ENCODE assay signal across 8 cellular contexts in genomic region chr17:14205992-14206461, GRCh38. TPM values are rescaled to one million over a fixed set of nuclear protein-coding genes. Genes with fewer than 3 reads are reported as not detected.
DNase-seq lines count a peak whose midpoint lies in the region; ATAC-seq and TF ChIP-seq lines count a peak whose summit lies in the region.

No MANE protein-coding gene starts in this region.

- H3K27ac Mint-ChIP-seq in activated naive CD8-positive, alpha-beta T cell: peak overlapping the region; percentile 91
- peak overlapping the region; percentile 89 to 93 for H3K27ac Mint-ChIP-seq in natural killer cell treated with Interleukin-12 subunit alpha and Interleukin-12 subunit beta and Interleukin-15 and Interleukin-18, amount 100 ng/mL, for 72 hours

- no peaks in the 10 kb centered on the region for H3K27me3 ChIP-seq in RWPE2 (ENCODE audit: insufficient read depth, poor library complexity, severe bottlenecking)

- peak overlapping the region; percentile 80 for H3K4me3 Mint-ChIP-seq in activated naive CD8-positive, alpha-beta T cell
- H3K4me3 Mint-ChIP-seq in natural killer cell treated with Interleukin-12 subunit alpha and Interleukin-12 subunit beta and Interleukin-15 and Interleukin-18, amount 100 ng/mL, for 72 hours: peak overlapping the region; percentile 86

- no peak overlapping the region for H3K27ac ChIP-seq in RWPE2 (ENCODE audit: poor library complexity, severe bottlenecking)

- no peaks in the 10 kb centered on the region for H3K9me3 Mint-ChIP-seq in activated naive CD8-positive, alpha-beta T cell (ENCODE audit: low read depth)
- no peaks in the 10 kb centered on the region for H3K9me3 Mint-ChIP-seq in natural killer cell treated with Interleukin-12 subunit alpha and Interleukin-12 subunit beta and Interleukin-15 and Interleukin-18, amount 100 ng/mL, for 72 hours

- intact Hi-C loops in posterior vena cava (cut with DNase I): no loop called here

- peaks cover 7% of the 10 kb centered on the region for H3K4me1 ChIP-seq in RWPE2 (ENCODE audit: insufficient read depth, poor library complexity, severe bottlenecking)

- DNase-seq in A172 (ENCODE audit: low spot score): peak; percentile 88
- peak; percentile 86 for DNase-seq in RWPE2 (ENCODE audit: low spot score)
- DNase-seq in natural killer cell treated with Interleukin-12 subunit alpha and Interleukin-12 subunit beta and Interleukin-15 and Interleukin-18, amount 100 ng/mL, for 72 hours (ENCODE audit: low spot score): peak; percentile 72
- no peak for DNase-seq in OCI-M1 (lab: John Stamatoyannopoulos, UW)
- DNase-seq in posterior vena cava (ENCODE audit: low spot score): no peak
- no peak for DNase-seq in NCI-H345 treated with DMSO at 0.1 percent for 48 hours (lab: John Stamatoyannopoulos, UW; ENCODE audit: unreplicated experiment)

- H3K4me1 Mint-ChIP-seq in activated naive CD8-positive, alpha-beta T cell (ENCODE audit: low read depth): peaks cover 60% of the 10 kb centered on the region
- H3K4me1 Mint-ChIP-seq in natural killer cell treated with Interleukin-12 subunit alpha and Interleukin-12 subunit beta and Interleukin-15 and Interleukin-18, amount 100 ng/mL, for 72 hours (ENCODE audit: low read depth in 2 of 2): peaks cover 84 to 86% of the 10 kb centered on the region in 2 donors

- peaks cover 10% of the 10 kb centered on the region for H3K36me3 Mint-ChIP-seq in activated naive CD8-positive, alpha-beta T cell
- H3K36me3 Mint-ChIP-seq in natural killer cell treated with Interleukin-12 subunit alpha and Interleukin-12 subunit beta and Interleukin-15 and Interleukin-18, amount 100 ng/mL, for 72 hours: peaks cover 6% of the 10 kb centered on the region

- H3K27me3 Mint-ChIP-seq in activated naive CD8-positive, alpha-beta T cell: no peaks in the 10 kb centered on the region
- no peaks in the 10 kb centered on the region for H3K27me3 Mint-ChIP-seq in natural killer cell treated with Interleukin-12 subunit alpha and Interleukin-12 subunit beta and Interleukin-15 and Interleukin-18, amount 100 ng/mL, for 72 hours

- peak; percentile 100 for ATAC-seq in RWPE2 (ENCODE audit: low read depth)
- ATAC-seq in natural killer cell treated with Interleukin-12 subunit alpha and Interleukin-12 subunit beta and Interleukin-15 and Interleukin-18, amount 100 ng/mL, for 72 hours: peak; percentile 81 to 84
- no peak for ATAC-seq in GM21723 (IDR thresholded peaks at IDR 0.05; ENCODE audit: unreplicated experiment)

- no peak overlapping the region for H3K4me3 ChIP-seq in RWPE2 (ENCODE audit: severe bottlenecking)

- 0 out of 2 replicates have a peak, but pooled peaks cover 10% of the 10 kb centered on the region for H3K36me3 ChIP-seq in RWPE2 (ENCODE audit: low read depth)

- H3K9me3 ChIP-seq in RWPE2 (ENCODE audit: severe bottlenecking): no peaks in the 10 kb centered on the region

- no peak for TF ChIP-seq CTCF in RWPE2 (IDR thresholded peaks at IDR 0.05; ENCODE audit: poor library complexity, severe bottlenecking)

RNA-seq across cellular contexts. Expression of gene CDRT15, which starts 30.6 kb away (rescaled TPM):
- not detected in 2 replicates for total RNA-seq in A172 (2014; rRNA removed; shearing (Covaris generic))
- not detected for total RNA-seq in natural killer cell treated with Interleukin-12 subunit alpha and Interleukin-12 subunit beta and Interleukin-15 and Interleukin-18, amount 100 ng/mL, for 72 hours
- not detected for total RNA-seq in posterior vena cava

Comparison
In these comparisons a context has a peak if more than half of its experiments do, and no peak if none do; other contexts are left out.
1. DNase-seq: peak in A172 (single experiment), RWPE2 (single experiment) and natural killer cell treated with Interleukin-12 subunit alpha and Interleukin-12 subunit beta and Interleukin-15 and Interleukin-18, amount 100 ng/mL, for 72 hours (single experiment); none in OCI-M1 (single experiment), posterior vena cava (single experiment) and NCI-H345 treated with DMSO at 0.1 percent for 48 hours (single experiment).